10 cellular contexts compared by ENCODE assay signal in the genomic region with DNA sequence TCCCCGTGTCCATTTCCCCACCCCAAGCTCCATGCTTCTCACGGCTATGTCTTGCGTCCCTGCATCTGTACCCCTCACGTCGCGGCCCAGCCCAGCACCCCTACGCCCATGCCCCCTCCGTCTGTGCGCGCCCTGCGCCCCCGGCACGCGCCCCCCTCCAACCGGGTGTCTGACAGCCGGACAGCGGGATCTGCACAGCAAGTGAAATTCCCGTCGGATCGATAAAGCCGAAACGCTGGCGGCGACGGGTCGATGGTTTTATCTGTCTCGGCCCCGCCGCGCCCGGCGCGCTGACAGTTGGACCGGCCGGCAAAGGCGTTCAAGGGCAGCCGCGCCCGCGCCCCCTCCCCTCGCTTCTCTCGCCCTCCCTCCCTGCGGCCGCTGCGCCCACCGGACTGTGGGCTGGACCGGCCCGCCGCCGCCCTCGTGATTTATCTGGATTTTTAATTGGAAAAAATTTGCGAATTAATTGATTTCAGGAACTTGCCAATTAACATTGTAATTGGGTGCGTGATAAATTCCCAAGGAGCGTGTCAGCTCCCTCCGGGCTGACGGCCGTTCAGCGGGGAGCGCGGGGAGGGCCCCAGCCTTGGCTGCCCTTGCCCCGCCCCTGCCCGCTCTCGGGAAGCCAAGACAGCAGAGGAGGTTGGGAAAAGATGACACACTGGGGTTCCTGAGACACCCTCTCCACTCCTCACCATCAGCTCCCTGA. TPM values are rescaled to one million over a fixed set of nuclear protein-coding genes. Genes with fewer than 3 reads are reported as not detected.
DNase-seq lines count a peak whose midpoint lies in the region; ATAC-seq and TF ChIP-seq lines count a peak whose summit lies in the region.
"Had no signal": no experiment of that assay in that cellular context is flagged by ENCODE, and none has a peak within 500 bp of the region (broad histone marks: within the 10 kb centered on the region; RNA-seq: fewer than 3 reads in every experiment).

No MANE protein-coding gene starts in this region.

- H3K4me3 Mint-ChIP-seq in brain: peak overlapping the region; percentile 59 to 83 (median 73)
- H3K4me3 Mint-ChIP-seq: memory B cell; stimulated activated naive B cell treated with anti-CD40 and anti-IgM and Interleukin-4, amounts not matched to agents 10 μg/mL and 1 μg/mL and 100 μg/mL, for 72 hours had no signal

- peak overlapping the region; percentile 35 for H3K4me3 ChIP-seq in HFF-Myc (replicated peaks; ENCODE audit: low read depth, low read length)
- peak overlapping the region; percentile 58 for H3K4me3 ChIP-seq in iPS-18c (ENCODE audit: insufficient read depth, low read depth, low read length)
- H3K4me3 ChIP-seq in skeletal muscle cell (ENCODE audit: low read depth, low read length): peak overlapping the region; percentile 47

- peaks cover 0 to 3% (median 0%) of the 10 kb centered on the region in 5 experiments for H3K9me3 Mint-ChIP-seq in brain
- H3K9me3 Mint-ChIP-seq: memory B cell; stimulated activated naive B cell treated with anti-CD40 and anti-IgM and Interleukin-4, amounts not matched to agents 10 μg/mL and 1 μg/mL and 100 μg/mL, for 72 hours had no signal

- peaks cover 49% of the 10 kb centered on the region for H3K4me1 Mint-ChIP-seq in brain
- H3K4me1 Mint-ChIP-seq: stimulated activated naive B cell treated with anti-CD40 and anti-IgM and Interleukin-4, amounts not matched to agents 10 μg/mL and 1 μg/mL and 100 μg/mL, for 72 hours had no signal

- H3K36me3 Mint-ChIP-seq in brain: no peaks in the 10 kb centered on the region
- H3K36me3 Mint-ChIP-seq: memory B cell; stimulated activated naive B cell treated with anti-CD40 and anti-IgM and Interleukin-4, amounts not matched to agents 10 μg/mL and 1 μg/mL and 100 μg/mL, for 72 hours had no signal

- no peak for DNase-seq in HFF-Myc (ENCODE audit: extremely low read depth, low read depth)
- DNase-seq in skeletal muscle cell (ENCODE audit: low read depth): no peak
- DNase-seq in SHP77 treated with DMSO at 0.1 percent for 48 hours (lab: John Stamatoyannopoulos, UW): no peak
- DNase-seq in NCI-H146 treated with DMSO at 0.1 percent for 48 hours (lab: John Stamatoyannopoulos, UW; ENCODE audit: unreplicated experiment): no peak
- DNase-seq: stimulated activated naive B cell treated with anti-CD40 and anti-IgM and Interleukin-4, amounts not matched to agents 10 μg/mL and 1 μg/mL and 100 μg/mL, for 72 hours had no signal

- H3K27ac Mint-ChIP-seq in brain: peak overlapping the region in 1 of 5 experiments; percentile 69
- H3K27ac Mint-ChIP-seq: memory B cell; stimulated activated naive B cell treated with anti-CD40 and anti-IgM and Interleukin-4, amounts not matched to agents 10 μg/mL and 1 μg/mL and 100 μg/mL, for 72 hours had no signal

- TF ChIP-seq CTCF in HFF-Myc (IDR thresholded peaks at IDR 0.05; ENCODE audit: low read depth, low read length, missing control alignments) (no peak), brain (conservative IDR thresholded peaks at IDR 0.05) (no peak)

- peaks cover 30% of the 10 kb centered on the region for H3K27me3 Mint-ChIP-seq in brain

- H3K9me3 ChIP-seq in iPS-18c (ENCODE audit: control insufficient read depth, insufficient read depth, low read length): no peaks in the 10 kb centered on the region

- ATAC-seq in HG02970 (IDR thresholded peaks at IDR 0.05; ENCODE audit: low FRiP score, unreplicated experiment): no peak
- ATAC-seq in HG03135 (IDR thresholded peaks at IDR 0.05; ENCODE audit: unreplicated experiment): no peak
- ATAC-seq: stimulated activated naive B cell treated with anti-CD40 and anti-IgM and Interleukin-4, amounts not matched to agents 10 μg/mL and 1 μg/mL and 100 μg/mL, for 72 hours had no signal

RNA-seq across cellular contexts. Expression of a gene that starts 57.1 kb away (rescaled TPM):
- polyA plus RNA-seq in brain (ENCODE audit: insufficient read depth, low read depth, low replicate concordance): 19.1 TPM

RNA-seq across cellular contexts. Expression of a gene that starts 57.4 kb away (rescaled TPM):
- 5.2 TPM for polyA plus RNA-seq in brain (ENCODE audit: insufficient read depth, low read depth, low replicate concordance)
